ENCODE assay signal across 10 cellular contexts in genomic region chr1:180586671-180587155, GRCh38. TPM values are rescaled to one million over a fixed set of nuclear protein-coding genes. Genes with fewer than 3 reads are reported as not detected.
DNase-seq lines count a peak whose midpoint lies in the region; ATAC-seq, FAIRE-seq and TF ChIP-seq lines count a peak whose summit lies in the region.
"Had no signal": no experiment of that assay in that cellular context is flagged by ENCODE, and none has a peak within 500 bp of the region (broad histone marks: within the 10 kb centered on the region; RNA-seq: fewer than 3 reads in every experiment).

No MANE protein-coding gene starts in this region.

- H3K36me3 ChIP-seq in GM23248 (ENCODE audit: low read depth), result no peaks in the 10 kb centered on the region
- H3K36me3 ChIP-seq in brain microvascular endothelial cell (replicated peaks), result no peaks in the 10 kb centered on the region
- no peaks in the 10 kb centered on the region for H3K36me3 ChIP-seq in pancreas
- H3K36me3 ChIP-seq in GM23338 (ENCODE audit: insufficient read depth), result no peaks in the 10 kb centered on the region

- peak; percentile 86 to 90 (median 87) for ATAC-seq in pancreas
- no peak for ATAC-seq in GM23338
- ATAC-seq in GM21390 (IDR thresholded peaks at IDR 0.05; ENCODE audit: unreplicated experiment), result no peak

- H3K4me1 ChIP-seq in GM23248 (ENCODE audit: insufficient read depth), result peaks cover 29% of the 10 kb centered on the region
- H3K4me1 ChIP-seq in pancreas, result peaks cover 15 to 29% (median 27%) of the 10 kb centered on the region in 3 donors
- H3K4me1 ChIP-seq in GM23338 (ENCODE audit: insufficient read depth), result no peaks in the 10 kb centered on the region

- H3K4me2 ChIP-seq in GM23248 (ENCODE audit: unreplicated experiment) (no peak overlapping the region), GM23338 (no peak overlapping the region)

- H3K27me3 ChIP-seq in GM23248 (replicated peaks; ENCODE audit: insufficient read depth), result no peaks in the 10 kb centered on the region
- H3K27me3 ChIP-seq in brain microvascular endothelial cell (replicated peaks), result no peaks in the 10 kb centered on the region
- no peaks in the 10 kb centered on the region for H3K27me3 ChIP-seq in pancreas
- H3K27me3 ChIP-seq in GM23338 (ENCODE audit: insufficient read depth), result no peaks in the 10 kb centered on the region

- H3K36me3 Mint-ChIP-seq in GM23338 (ENCODE audit: low read depth), result no peaks in the 10 kb centered on the region

- H3K9me2 ChIP-seq in GM23248 (ENCODE audit: insufficient read depth) (no peaks in the 10 kb centered on the region), GM23338 (ENCODE audit: insufficient read depth) (0 out of 2 replicates have a peak, but pooled peaks cover 3% of the 10 kb centered on the region)

- H4K20me1 ChIP-seq in GM23248 (ENCODE audit: insufficient read depth), result no peaks in the 10 kb centered on the region
- H4K20me1 ChIP-seq in GM23338 (replicated peaks; ENCODE audit: insufficient read depth), result no peaks in the 10 kb centered on the region

- H3F3A ChIP-seq in GM23248 (ENCODE audit: insufficient read depth), result peaks cover 21% of the 10 kb centered on the region
- H3F3A ChIP-seq in GM23338 (replicated peaks; ENCODE audit: low read depth), result no peaks in the 10 kb centered on the region

- no peaks in the 10 kb centered on the region for H3K79me2 ChIP-seq in GM23248 (ENCODE audit: insufficient read depth)
- H3K79me2 ChIP-seq in GM23338 (replicated peaks; ENCODE audit: insufficient read depth), result no peaks in the 10 kb centered on the region

- no peak overlapping the region for H3K4me3 ChIP-seq in GM23248
- H3K4me3 ChIP-seq in brain microvascular endothelial cell (ENCODE audit: low read depth, low read length), result no peak overlapping the region
- no peak overlapping the region for H3K4me3 ChIP-seq in pancreas
- H3K4me3 ChIP-seq in GM23338, result no peak overlapping the region

- H3K27ac ChIP-seq in GM23248 (0 out of 2 replicates have a peak overlapping the region, but pooled peaks have one; percentile 2), brain microvascular endothelial cell (no peak overlapping the region), pancreas (peak overlapping the region; percentile 18 to 74 (median 42)), GM23338 (ENCODE audit: low read depth) (no peak overlapping the region)

- intact Hi-C loops in pancreas (cut with DNase I), result no loop called here

- FAIRE-seq in pancreas (lab: Jason Lieb, UNC), result no peak

- H3K9ac ChIP-seq in GM23248, result no peak overlapping the region

- in situ Hi-C loops in GM23248 (cut with MboI) (no loop called here), brain microvascular endothelial cell (cut with HindIII; ENCODE audit: low pct_ligation_motif_present, low sequenced_read_pairs) (no loop called here)

- H3K27ac Mint-ChIP-seq in GM23338, result no peak overlapping the region; the same call in 1 of the 2 replicates

- no peaks in the 10 kb centered on the region; the same call in 2 of the 3 replicates for H3K4me1 Mint-ChIP-seq in GM23338

- peaks cover 6% of the 10 kb centered on the region; the same call in 2 of the 3 replicates for H3K9me3 Mint-ChIP-seq in GM23338

- H3K4me3 Mint-ChIP-seq in GM23338, result no peak overlapping the region

- TF ChIP-seq CTCF in brain microvascular endothelial cell (IDR thresholded peaks at IDR 0.05; ENCODE audit: low read depth, low read length, missing control alignments) (no peak), pancreas (IDR thresholded peaks at IDR 0.05) (no peak), GM23338 (conservative IDR thresholded peaks at IDR 0.05; ENCODE audit: low read depth in 2 of 2) (no peak)

- H2AFZ ChIP-seq in GM23248 (peak overlapping the region; percentile 74; the same call in 1 of the 2 replicates), GM23338 (no peak overlapping the region; the same call in 1 of the 2 replicates)

- no peaks in the 10 kb centered on the region for H3K27me3 Mint-ChIP-seq in GM23338 (ENCODE audit: insufficient read depth, low read depth, poor library complexity)

- H3K9me3 ChIP-seq in GM23248 (ENCODE audit: low read depth) (no peaks in the 10 kb centered on the region), pancreas (no peaks in the 10 kb centered on the region)

- 11 to 30% methylated on average over 1 of the region's 1 CpG for WGBS in GM23248 (ENCODE audit: low coverage in 1 of 2, low lambda C conversion rate in 2 of 2, missing lambda C conversion rate in 2 of 2), 2 experiments
- WGBS in pancreas, 2 donors, result 3 to 11% methylated on average over 1 of the region's 1 CpG

- DNase-seq in GM23248 (peak; percentile 81), NCI-H2081 treated with DMSO at 0.1 percent for 48 hours (lab: John Stamatoyannopoulos, UW) (peak; percentile 51), brain microvascular endothelial cell (peak; percentile 55), pancreas (peak; percentile 61 to 89 (median 82)), GM23338 (ENCODE audit: low spot score) (no peak), germinal center (ENCODE audit: low spot score) (no peak)
- DNase-seq: central memory CD4-positive, alpha-beta T cell; NK-92 treated with Interleukin-12 subunit alpha and Interleukin-12 subunit beta, amount 100 ng/mL, for 24 hours had no signal

TF ChIP-seq in GM23338, 12 proteins besides CTCF, POLR2A, EP300 and RAD21:
- TF ChIP-seq NANOG (IDR thresholded peaks at IDR 0.05; ENCODE audit: borderline replicate concordance) (no peak), JUNB (IDR thresholded peaks at IDR 0.05; ENCODE audit: unreplicated experiment) (no peak)
TF ChIP-seq in GM23338: peak in this region for 0.

RNA-seq across cellular contexts. Expression of gene OVAAL, which starts 27.9 kb away (rescaled TPM):
- not detected in 2 replicates for total RNA-seq in GM23248 (2014; rRNA removed; shearing (Covaris generic))
- polyA plus RNA-seq in GM23248 (2016; fragmentation: Nextera tagmentation; extraction: Ambion mirVana) (not detected in 2 replicates), pancreas (not detected), GM23338 (2016; fragmentation: Nextera tagmentation; extraction: Ambion mirVana) (not detected in 2 replicates)
- not detected for total RNA-seq in pancreas
- not detected in 2 replicates for total RNA-seq in GM23338 (2014; rRNA removed; shearing (Covaris generic))
- total RNA-seq: pulmonary artery endothelial cell had no signal

RNA-seq across cellular contexts. Expression of gene XPR1, which starts 45.1 kb away (rescaled TPM):
- 11.9 and 15.6 TPM in 2 replicates for total RNA-seq in GM23248 (2014; rRNA removed; shearing (Covaris generic))
- polyA plus RNA-seq in GM23248 (2016; fragmentation: Nextera tagmentation; extraction: Ambion mirVana), result 4.9 and 5.4 TPM in 2 replicates
- 10 to 100 TPM; 10.6 to 25.3 (median 15.2) TPM for total RNA-seq in pancreas
- 1 to 10 TPM; 3.4 to 7.5 TPM for polyA plus RNA-seq in pancreas
- 34.0 and 38.1 TPM in 2 replicates for total RNA-seq in GM23338 (2014; rRNA removed; shearing (Covaris generic))
- 7.3 and 9.3 TPM in 2 replicates for polyA plus RNA-seq in GM23338 (2016; fragmentation: Nextera tagmentation; extraction: Ambion mirVana)

Comparison
In these comparisons a context has a peak if more than half of its experiments do, and no peak if none do; other contexts are left out.
1. DNase-seq: peak in GM23248 (single experiment), NCI-H2081 treated with DMSO at 0.1 percent for 48 hours (single experiment), brain microvascular endothelial cell (single experiment) and pancreas (6 of 6); none in GM23338 (single experiment) and germinal center (single experiment).
2. H3K27ac ChIP-seq: peak in GM23248 (single experiment) and pancreas (4 of 4); none in brain microvascular endothelial cell (single experiment) and GM23338 (single experiment).
3. ATAC-seq: peak in pancreas (4 of 4); none in GM23338 (single experiment) and GM21390 (single experiment).